ENCODE assay signal across 8 cellular contexts in genomic region chr19:16899566-16900075, GRCh38. TPM values are rescaled to one million over a fixed set of nuclear protein-coding genes. Genes with fewer than 3 reads are reported as not detected.
DNase-seq lines count a peak whose midpoint lies in the region; ATAC-seq and TF ChIP-seq lines count a peak whose summit lies in the region.

No MANE protein-coding gene starts in this region.

- H3K9me3 ChIP-seq in BLaER1, result no peaks in the 10 kb centered on the region

- peaks cover 5% of the 10 kb centered on the region; the same call in 1 of the 3 replicates for H3K4me1 Mint-ChIP-seq in GM23338

- H3K9me2 ChIP-seq in GM23338 (ENCODE audit: insufficient read depth), result no peaks in the 10 kb centered on the region

- H3K27ac ChIP-seq in BLaER1 (peak overlapping the region; percentile 61), GM23338 (ENCODE audit: low read depth) (no peak overlapping the region)

- H3K9ac ChIP-seq in BLaER1, result peak overlapping the region; percentile 29; the same call in 1 of the 2 replicates

- no peak overlapping the region for H2AFZ ChIP-seq in GM23338

- peak; percentile 73 for DNase-seq in GM23338 (ENCODE audit: low spot score)
- DNase-seq in SKM-1 treated with dmso at 0.1 percent for 144 hours (lab: John Stamatoyannopoulos, UW; ENCODE audit: unreplicated experiment), result peak; percentile 57
- DNase-seq in fibroblast of gingiva (ENCODE audit: low read depth), result peak; percentile 19
- peak; percentile 58 for DNase-seq in stimulated activated CD8-positive, alpha-beta memory T cell treated with anti-CD3 and anti-CD28 coated beads, Interleukin-4, amount 100 ng/mL, for 48 hours
- no peak for DNase-seq in NCI-H2107 treated with DMSO at 0.1 percent for 48 hours (lab: John Stamatoyannopoulos, UW; ENCODE audit: unreplicated experiment)
- DNase-seq in inferior parietal cortex (ENCODE audit: extremely low spot score), result no peak

- H3K4me2 ChIP-seq in BLaER1, result peak overlapping the region; percentile 97
- H3K4me2 ChIP-seq in GM23338, result no peak overlapping the region

- peak; percentile 70 to 76 for TF ChIP-seq CTCF in GM23338 (conservative IDR thresholded peaks at IDR 0.05; ENCODE audit: low read depth in 2 of 2)

- peaks cover 25% of the 10 kb centered on the region for H3K27me3 Mint-ChIP-seq in GM23338 (ENCODE audit: insufficient read depth, low read depth, poor library complexity)

- H3K27me3 ChIP-seq in BLaER1 (no peaks in the 10 kb centered on the region), GM23338 (ENCODE audit: insufficient read depth) (peaks cover 16% of the 10 kb centered on the region)

- H3K27ac Mint-ChIP-seq in GM23338, result no peak overlapping the region

- no peaks in the 10 kb centered on the region for H3K79me2 ChIP-seq in GM23338 (replicated peaks; ENCODE audit: insufficient read depth)

- no peak for TF ChIP-seq POLR2A in GM18505 (IDR thresholded peaks at IDR 0.05; ENCODE audit: borderline replicate concordance, extremely low read depth, insufficient read depth, insufficient read length)

- H3K4me3 ChIP-seq in BLaER1 (no peak overlapping the region), GM23338 (no peak overlapping the region)

- ATAC-seq in GM23338 (peak; percentile 18), GM18505 (IDR thresholded peaks at IDR 0.05; ENCODE audit: unreplicated experiment) (no peak)

- no peaks in the 10 kb centered on the region; the same call in 2 of the 3 replicates for H3K9me3 Mint-ChIP-seq in GM23338

- H3K36me3 ChIP-seq in BLaER1 (no peaks in the 10 kb centered on the region), GM23338 (ENCODE audit: insufficient read depth) (no peaks in the 10 kb centered on the region)

- no peak overlapping the region for H3K4me3 Mint-ChIP-seq in GM23338

- no peaks in the 10 kb centered on the region for H3K36me3 Mint-ChIP-seq in GM23338 (ENCODE audit: low read depth)

- H3F3A ChIP-seq in GM23338 (replicated peaks; ENCODE audit: low read depth), result no peaks in the 10 kb centered on the region

- H3K4me1 ChIP-seq in BLaER1 (peaks cover 68% of the 10 kb centered on the region), GM23338 (ENCODE audit: insufficient read depth) (peaks cover 3% of the 10 kb centered on the region; the same call in 1 of the 2 replicates)

- H4K20me1 ChIP-seq in BLaER1 (no peaks in the 10 kb centered on the region), GM23338 (replicated peaks; ENCODE audit: insufficient read depth) (no peaks in the 10 kb centered on the region)

TF ChIP-seq in GM23338, 12 proteins besides CTCF, POLR2A, EP300 and RAD21:
- TF ChIP-seq, protein P1, sequence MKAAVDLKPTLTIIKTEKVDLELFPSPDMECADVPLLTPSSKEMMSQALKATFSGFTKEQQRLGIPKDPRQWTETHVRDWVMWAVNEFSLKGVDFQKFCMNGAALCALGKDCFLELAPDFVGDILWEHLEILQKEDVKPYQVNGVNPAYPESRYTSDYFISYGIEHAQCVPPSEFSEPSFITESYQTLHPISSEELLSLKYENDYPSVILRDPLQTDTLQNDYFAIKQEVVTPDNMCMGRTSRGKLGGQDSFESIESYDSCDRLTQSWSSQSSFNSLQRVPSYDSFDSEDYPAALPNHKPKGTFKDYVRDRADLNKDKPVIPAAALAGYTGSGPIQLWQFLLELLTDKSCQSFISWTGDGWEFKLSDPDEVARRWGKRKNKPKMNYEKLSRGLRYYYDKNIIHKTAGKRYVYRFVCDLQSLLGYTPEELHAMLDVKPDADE (IDR thresholded peaks at IDR 0.05), result no peak
- TF ChIP-seq, protein P2, sequence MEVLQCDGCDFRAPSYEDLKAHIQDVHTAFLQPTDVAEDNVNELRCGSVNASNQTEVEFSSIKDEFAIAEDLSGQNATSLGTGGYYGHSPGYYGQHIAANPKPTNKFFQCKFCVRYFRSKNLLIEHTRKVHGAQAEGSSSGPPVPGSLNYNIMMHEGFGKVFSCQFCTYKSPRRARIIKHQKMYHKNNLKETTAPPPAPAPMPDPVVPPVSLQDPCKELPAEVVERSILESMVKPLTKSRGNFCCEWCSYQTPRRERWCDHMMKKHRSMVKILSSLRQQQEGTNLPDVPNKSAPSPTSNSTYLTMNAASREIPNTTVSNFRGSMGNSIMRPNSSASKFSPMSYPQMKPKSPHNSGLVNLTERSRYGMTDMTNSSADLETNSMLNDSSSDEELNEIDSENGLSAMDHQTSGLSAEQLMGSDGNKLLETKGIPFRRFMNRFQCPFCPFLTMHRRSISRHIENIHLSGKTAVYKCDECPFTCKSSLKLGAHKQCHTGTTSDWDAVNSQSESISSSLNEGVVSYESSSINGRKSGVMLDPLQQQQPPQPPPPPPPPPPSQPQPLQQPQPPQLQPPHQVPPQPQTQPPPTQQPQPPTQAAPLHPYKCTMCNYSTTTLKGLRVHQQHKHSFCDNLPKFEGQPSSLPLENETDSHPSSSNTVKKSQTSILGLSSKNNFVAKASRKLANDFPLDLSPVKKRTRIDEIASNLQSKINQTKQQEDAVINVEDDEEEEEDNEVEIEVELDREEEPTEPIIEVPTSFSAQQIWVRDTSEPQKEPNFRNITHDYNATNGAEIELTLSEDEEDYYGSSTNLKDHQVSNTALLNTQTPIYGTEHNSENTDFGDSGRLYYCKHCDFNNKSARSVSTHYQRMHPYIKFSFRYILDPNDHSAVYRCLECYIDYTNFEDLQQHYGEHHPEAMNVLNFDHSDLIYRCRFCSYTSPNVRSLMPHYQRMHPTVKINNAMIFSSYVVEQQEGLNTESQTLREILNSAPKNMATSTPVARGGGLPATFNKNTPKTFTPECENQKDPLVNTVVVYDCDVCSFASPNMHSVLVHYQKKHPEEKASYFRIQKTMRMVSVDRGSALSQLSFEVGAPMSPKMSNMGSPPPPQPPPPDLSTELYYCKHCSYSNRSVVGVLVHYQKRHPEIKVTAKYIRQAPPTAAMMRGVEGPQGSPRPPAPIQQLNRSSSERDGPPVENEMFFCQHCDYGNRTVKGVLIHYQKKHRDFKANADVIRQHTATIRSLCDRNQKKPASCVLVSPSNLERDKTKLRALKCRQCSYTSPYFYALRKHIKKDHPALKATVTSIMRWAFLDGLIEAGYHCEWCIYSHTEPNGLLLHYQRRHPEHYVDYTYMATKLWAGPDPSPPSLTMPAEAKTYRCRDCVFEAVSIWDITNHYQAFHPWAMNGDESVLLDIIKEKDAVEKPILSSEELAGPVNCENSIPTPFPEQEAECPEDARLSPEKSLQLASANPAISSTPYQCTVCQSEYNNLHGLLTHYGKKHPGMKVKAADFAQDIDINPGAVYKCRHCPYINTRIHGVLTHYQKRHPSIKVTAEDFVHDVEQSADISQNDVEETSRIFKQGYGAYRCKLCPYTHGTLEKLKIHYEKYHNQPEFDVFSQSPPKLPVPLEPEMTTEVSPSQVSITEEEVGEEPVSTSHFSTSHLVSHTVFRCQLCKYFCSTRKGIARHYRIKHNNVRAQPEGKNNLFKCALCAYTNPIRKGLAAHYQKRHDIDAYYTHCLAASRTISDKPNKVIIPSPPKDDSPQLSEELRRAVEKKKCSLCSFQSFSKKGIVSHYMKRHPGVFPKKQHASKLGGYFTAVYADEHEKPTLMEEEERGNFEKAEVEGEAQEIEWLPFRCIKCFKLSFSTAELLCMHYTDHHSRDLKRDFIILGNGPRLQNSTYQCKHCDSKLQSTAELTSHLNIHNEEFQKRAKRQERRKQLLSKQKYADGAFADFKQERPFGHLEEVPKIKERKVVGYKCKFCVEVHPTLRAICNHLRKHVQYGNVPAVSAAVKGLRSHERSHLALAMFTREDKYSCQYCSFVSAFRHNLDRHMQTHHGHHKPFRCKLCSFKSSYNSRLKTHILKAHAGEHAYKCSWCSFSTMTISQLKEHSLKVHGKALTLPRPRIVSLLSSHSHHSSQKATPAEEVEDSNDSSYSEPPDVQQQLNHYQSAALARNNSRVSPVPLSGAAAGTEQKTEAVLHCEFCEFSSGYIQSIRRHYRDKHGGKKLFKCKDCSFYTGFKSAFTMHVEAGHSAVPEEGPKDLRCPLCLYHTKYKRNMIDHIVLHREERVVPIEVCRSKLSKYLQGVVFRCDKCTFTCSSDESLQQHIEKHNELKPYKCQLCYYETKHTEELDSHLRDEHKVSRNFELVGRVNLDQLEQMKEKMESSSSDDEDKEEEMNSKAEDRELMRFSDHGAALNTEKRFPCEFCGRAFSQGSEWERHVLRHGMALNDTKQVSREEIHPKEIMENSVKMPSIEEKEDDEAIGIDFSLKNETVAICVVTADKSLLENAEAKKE (CRISPR knock-in tag; IDR thresholded peaks at IDR 0.05), result no peak

RNA-seq across cellular contexts. Expression of gene F2RL3, which starts 10.8 kb away (rescaled TPM):
- total RNA-seq in GM23338 (2014; rRNA removed; shearing (Covaris generic)), result not detected in 2 replicates
- 0.14 TPM in 1 of 2 replicates, not detected in the other for polyA plus RNA-seq in GM23338 (2016; fragmentation: Nextera tagmentation; extraction: Ambion mirVana)

Comparison
In these comparisons a context has a peak if more than half of its experiments do, and no peak if none do; other contexts are left out.
1. DNase-seq: peak in GM23338 (single experiment), SKM-1 treated with dmso at 0.1 percent for 144 hours (single experiment), fibroblast of gingiva (single experiment) and stimulated activated CD8-positive, alpha-beta memory T cell treated with anti-CD3 and anti-CD28 coated beads, Interleukin-4, amount 100 ng/mL, for 48 hours (single experiment); none in NCI-H2107 treated with DMSO at 0.1 percent for 48 hours (single experiment) and inferior parietal cortex (single experiment).